In genomic region chr6:78513856-78514255, GRCh38 we compare ENCODE assay signal across 12 cellular contexts.
DNase-seq lines count a peak whose midpoint lies in the region; ATAC-seq, FAIRE-seq and TF ChIP-seq lines count a peak whose summit lies in the region.
"Had no signal": no experiment of that assay in that cellular context is flagged by ENCODE, and none has a peak within 500 bp of the region (broad histone marks: within the 10 kb centered on the region; RNA-seq: fewer than 3 reads in every experiment).

No MANE protein-coding gene starts in this region.

- H3K9me3 ChIP-seq in H9 (ENCODE audit: control insufficient read depth, low read depth, low read length) (no peaks in the 10 kb centered on the region), T-helper 17 cell (ENCODE audit: control insufficient read depth, low read length, poor library complexity, severe bottlenecking) (no peaks in the 10 kb centered on the region), keratinocyte (ENCODE audit: control insufficient read depth, low read depth, low read length) (no peaks in the 10 kb centered on the region)

- H3K36me3 Mint-ChIP-seq in H9 (ENCODE audit: insufficient read depth in 1 of 3, low read depth in 3 of 3), result no peaks in the 10 kb centered on the region; a peak in 2 of 7 replicates
- no peaks in the 10 kb centered on the region for H3K36me3 Mint-ChIP-seq in T-helper 17 cell (ENCODE audit: low read depth)
- H3K36me3 Mint-ChIP-seq in osteocyte (ENCODE audit: unreplicated experiment), result no peaks in the 10 kb centered on the region
- H3K36me3 Mint-ChIP-seq: CD4-positive, alpha-beta memory T cell had no signal

- H4K91ac ChIP-seq in H9 (ENCODE audit: insufficient read length, low read depth, low read length), result no peak overlapping the region

- H3K4me2 ChIP-seq in H9 (ENCODE audit: insufficient read depth, insufficient read length, low read length), result no peak overlapping the region
- no peak overlapping the region for H3K4me2 ChIP-seq in keratinocyte (ENCODE audit: control insufficient read depth, extremely low read depth, insufficient read depth, low read depth, low read length)

- no peaks in the 10 kb centered on the region for H3K4me1 Mint-ChIP-seq in H9
- no peaks in the 10 kb centered on the region for H3K4me1 Mint-ChIP-seq in T-helper 17 cell
- H3K4me1 Mint-ChIP-seq in osteocyte (ENCODE audit: unreplicated experiment), result no peaks in the 10 kb centered on the region
- H3K4me1 Mint-ChIP-seq: activated CD4-positive, alpha-beta memory T cell treated with anti-CD3 and anti-CD28 coated beads, Interleukin-2, amount 10 ng/mL, durations not matched to agents 7 days and 5 days; CD4-positive, alpha-beta memory T cell had no signal

- H3K4me3 Mint-ChIP-seq in H9 (no peak overlapping the region), T-helper 17 cell (no peak overlapping the region), osteocyte (ENCODE audit: unreplicated experiment) (no peak overlapping the region)
- H3K4me3 Mint-ChIP-seq: activated CD4-positive, alpha-beta memory T cell treated with anti-CD3 and anti-CD28 coated beads, Interleukin-2, amount 10 ng/mL, durations not matched to agents 7 days and 5 days; CD4-positive, alpha-beta memory T cell; T-helper 2 cell treated with Interferon-gamma antibody and Interleukin-4, amounts not matched to agents 5 μg/mL and 100 μg/mL, for 36 hours had no signal

- H2BK5ac ChIP-seq in H9 (ENCODE audit: insufficient read length, low read length), result no peak overlapping the region

- H3K27me3 ChIP-seq in H9 (ENCODE audit: insufficient read depth, low read length), result no peaks in the 10 kb centered on the region
- H3K27me3 ChIP-seq in keratinocyte (ENCODE audit: control insufficient read depth, extremely low read depth, insufficient read depth, low read length), result no peaks in the 10 kb centered on the region

- H3K9ac ChIP-seq in H9 (ENCODE audit: extremely low read depth, insufficient read length, low read length) (no peak overlapping the region), keratinocyte (ENCODE audit: control insufficient read depth, extremely low read depth, insufficient read depth, low read length) (no peak overlapping the region)

- FAIRE-seq in keratinocyte (lab: Jason Lieb, UNC), result no peak
- FAIRE-seq: endometrium had no signal

- H3K4ac ChIP-seq in H9 (ENCODE audit: low read depth, low read length), result no peak overlapping the region

- H2AFZ ChIP-seq in H9 (ENCODE audit: low read length) (no peak overlapping the region), keratinocyte (ENCODE audit: control insufficient read depth, low read length) (no peak overlapping the region)

- H3K27ac Mint-ChIP-seq in H9, result no peak overlapping the region
- peak overlapping the region; percentile 37 for H3K27ac Mint-ChIP-seq in T-helper 17 cell
- no peak overlapping the region for H3K27ac Mint-ChIP-seq in osteocyte (ENCODE audit: unreplicated experiment)
- H3K27ac Mint-ChIP-seq: activated CD4-positive, alpha-beta memory T cell treated with anti-CD3 and anti-CD28 coated beads, Interleukin-2, amount 10 ng/mL, durations not matched to agents 7 days and 5 days; CD4-positive, alpha-beta memory T cell; T-helper 2 cell treated with Interferon-gamma antibody and Interleukin-4, amounts not matched to agents 5 μg/mL and 100 μg/mL, for 36 hours had no signal

- no peak overlapping the region for H3K14ac ChIP-seq in H9 (ENCODE audit: insufficient read depth, low read length)

- 0 out of 2 replicates have a peak, but pooled peaks cover 3% of the 10 kb centered on the region for H3K79me2 ChIP-seq in H9 (ENCODE audit: insufficient read depth, low read length)
- no peaks in the 10 kb centered on the region for H3K79me2 ChIP-seq in keratinocyte (ENCODE audit: control insufficient read depth, insufficient read depth, low read length)

- no peak overlapping the region for H2AK5ac ChIP-seq in H9 (ENCODE audit: insufficient read length, low read length)

- no peaks in the 10 kb centered on the region; the same call in 1 of the 2 replicates for H3K27me3 Mint-ChIP-seq in H9 (ENCODE audit: low read depth)
- peaks cover 4% of the 10 kb centered on the region for H3K27me3 Mint-ChIP-seq in T-helper 17 cell
- no peaks in the 10 kb centered on the region for H3K27me3 Mint-ChIP-seq in osteocyte (ENCODE audit: unreplicated experiment)
- H3K27me3 Mint-ChIP-seq: activated CD4-positive, alpha-beta memory T cell treated with anti-CD3 and anti-CD28 coated beads, Interleukin-2, amount 10 ng/mL, durations not matched to agents 7 days and 5 days; CD4-positive, alpha-beta memory T cell had no signal

- H3K23me2 ChIP-seq in H9 (ENCODE audit: insufficient read length, low read depth, low read length, poor library complexity, severe bottlenecking), result no peaks in the 10 kb centered on the region

- H3T11ph ChIP-seq in H9 (ENCODE audit: low read length), result no peak overlapping the region

- dilution Hi-C loops in keratinocyte (cut with MboI; ENCODE audit: extremely low pct_ligation_motif_present, low sequenced_read_pairs), result no loop called here

- H3K56ac ChIP-seq in H9 (ENCODE audit: insufficient read length, low read depth, low read length), result no peak overlapping the region

- H3K27ac ChIP-seq in H9 (ENCODE audit: insufficient read length, low read depth, low read length), result no peak overlapping the region
- H3K27ac ChIP-seq in keratinocyte (ENCODE audit: control insufficient read depth, insufficient read depth, low read length), result no peak overlapping the region
- H3K27ac ChIP-seq: heart right ventricle had no signal

- H2BK120ac ChIP-seq in H9 (ENCODE audit: low read depth, low read length, poor library complexity, severe bottlenecking), result no peak overlapping the region

- no peak overlapping the region for H3K23ac ChIP-seq in H9 (ENCODE audit: insufficient read length, low read depth, low read length)

- no peaks in the 10 kb centered on the region for H3K36me3 ChIP-seq in keratinocyte (ENCODE audit: control insufficient read depth in 2 of 2, extremely low read depth in 1 of 2, insufficient read depth in 2 of 2, low read length in 2 of 2)
- H3K36me3 ChIP-seq: heart right ventricle had no signal

- H3K18ac ChIP-seq in H9 (ENCODE audit: insufficient read length, low read depth, low read length), result no peak overlapping the region

- DNase-seq in ELF-1 (ENCODE audit: low read depth, low spot score), result peak; percentile 44
- peak; percentile 49 for DNase-seq in H9
- DNase-seq in T-helper 17 cell, result no peak
- no peak for DNase-seq in keratinocyte (ENCODE audit: low read depth, low spot score)
- DNase-seq in osteocyte (ENCODE audit: extremely low spot score, unreplicated experiment), result no peak
- DNase-seq: activated CD4-positive, alpha-beta memory T cell treated with anti-CD3 and anti-CD28 coated beads, Interleukin-2, amount 10 ng/mL, durations not matched to agents 7 days and 5 days; CD4-positive, alpha-beta memory T cell; heart right ventricle had no signal

- H4K20me1 ChIP-seq in H9 (ENCODE audit: control insufficient read depth, insufficient read depth, insufficient read length), result no peaks in the 10 kb centered on the region
- no peaks in the 10 kb centered on the region for H4K20me1 ChIP-seq in keratinocyte (ENCODE audit: control insufficient read depth, extremely low read depth, insufficient read depth, low read length)

- ATAC-seq in T-helper 17 cell (no peak), GM21723 (IDR thresholded peaks at IDR 0.05; ENCODE audit: unreplicated experiment) (no peak), HG03097 (IDR thresholded peaks at IDR 0.05; ENCODE audit: low FRiP score, unreplicated experiment) (no peak)
- ATAC-seq: heart right ventricle had no signal

- no peak overlapping the region for H2BK15ac ChIP-seq in H9 (ENCODE audit: low read depth, low read length)

- H4K8ac ChIP-seq in H9 (replicated peaks; ENCODE audit: insufficient read length, low read depth, low read length), result no peak overlapping the region

- H3K4me3 ChIP-seq in keratinocyte (ENCODE audit: control insufficient read depth in 2 of 3, extremely low read depth in 1 of 3, insufficient read depth in 2 of 3, low read depth in 1 of 3, low read length in 3 of 3), result no peak overlapping the region
- H3K4me3 ChIP-seq: heart right ventricle had no signal

- H3K79me1 ChIP-seq in H9 (ENCODE audit: insufficient read depth, low read depth, low read length, poor library complexity, severe bottlenecking), result no peaks in the 10 kb centered on the region

- H2BK20ac ChIP-seq in H9 (ENCODE audit: low read depth, low read length, poor library complexity, severe bottlenecking), result no peak overlapping the region

- peak; percentile 69 for TF ChIP-seq CTCF in H9 (conservative IDR thresholded peaks at IDR 0.05)
- peak in 2 of 3 experiments; percentile 11 to 31 for TF ChIP-seq CTCF in keratinocyte (optimal IDR thresholded peaks at IDR 0.05 in 1 of 3, IDR thresholded peaks at IDR 0.05 in 1 of 3, conservative IDR thresholded peaks at IDR 0.05 in 1 of 3; ENCODE audit: extremely low read depth in 1 of 3, insufficient read depth in 2 of 3, low read length in 3 of 3)
- no peak for TF ChIP-seq CTCF in osteocyte (IDR thresholded peaks at IDR 0.05)

- no peaks in the 10 kb centered on the region for H3K9me3 Mint-ChIP-seq in H9
- H3K9me3 Mint-ChIP-seq in osteocyte (ENCODE audit: unreplicated experiment), result no peaks in the 10 kb centered on the region
- H3K9me3 Mint-ChIP-seq: activated CD4-positive, alpha-beta memory T cell treated with anti-CD3 and anti-CD28 coated beads, Interleukin-2, amount 10 ng/mL, durations not matched to agents 7 days and 5 days had no signal

- H4K5ac ChIP-seq in H9 (ENCODE audit: insufficient read length, low read depth, low read length), result no peak overlapping the region

- no CpG with 5 or more reads among the region's 2 CpGs for WGBS in H9 (ENCODE audit: extremely low coverage, insufficient read length, low lambda C conversion rate)

- H2BK12ac ChIP-seq in H9 (ENCODE audit: insufficient read length, low read depth, low read length), result no peak overlapping the region

- no peaks in the 10 kb centered on the region for H3K4me1 ChIP-seq in H9 (ENCODE audit: insufficient read depth, low read length)
- no peaks in the 10 kb centered on the region for H3K4me1 ChIP-seq in keratinocyte (ENCODE audit: control insufficient read depth, extremely low read depth, insufficient read depth, low read length)
- H3K4me1 ChIP-seq: heart right ventricle had no signal

- no peaks in the 10 kb centered on the region for H3K9me1 ChIP-seq in keratinocyte (ENCODE audit: control insufficient read depth, extremely low read depth, insufficient read depth, low read length)

Comparison
In these comparisons a context has a peak if more than half of its experiments do, and no peak if none do; other contexts are left out.
1. DNase-seq: peak in ELF-1 (single experiment) and H9 (single experiment); none in T-helper 17 cell (0 of 3), keratinocyte (single experiment) and osteocyte (single experiment).